Comparison of ENCODE assay signal across 9 cellular contexts in the genomic region with DNA sequence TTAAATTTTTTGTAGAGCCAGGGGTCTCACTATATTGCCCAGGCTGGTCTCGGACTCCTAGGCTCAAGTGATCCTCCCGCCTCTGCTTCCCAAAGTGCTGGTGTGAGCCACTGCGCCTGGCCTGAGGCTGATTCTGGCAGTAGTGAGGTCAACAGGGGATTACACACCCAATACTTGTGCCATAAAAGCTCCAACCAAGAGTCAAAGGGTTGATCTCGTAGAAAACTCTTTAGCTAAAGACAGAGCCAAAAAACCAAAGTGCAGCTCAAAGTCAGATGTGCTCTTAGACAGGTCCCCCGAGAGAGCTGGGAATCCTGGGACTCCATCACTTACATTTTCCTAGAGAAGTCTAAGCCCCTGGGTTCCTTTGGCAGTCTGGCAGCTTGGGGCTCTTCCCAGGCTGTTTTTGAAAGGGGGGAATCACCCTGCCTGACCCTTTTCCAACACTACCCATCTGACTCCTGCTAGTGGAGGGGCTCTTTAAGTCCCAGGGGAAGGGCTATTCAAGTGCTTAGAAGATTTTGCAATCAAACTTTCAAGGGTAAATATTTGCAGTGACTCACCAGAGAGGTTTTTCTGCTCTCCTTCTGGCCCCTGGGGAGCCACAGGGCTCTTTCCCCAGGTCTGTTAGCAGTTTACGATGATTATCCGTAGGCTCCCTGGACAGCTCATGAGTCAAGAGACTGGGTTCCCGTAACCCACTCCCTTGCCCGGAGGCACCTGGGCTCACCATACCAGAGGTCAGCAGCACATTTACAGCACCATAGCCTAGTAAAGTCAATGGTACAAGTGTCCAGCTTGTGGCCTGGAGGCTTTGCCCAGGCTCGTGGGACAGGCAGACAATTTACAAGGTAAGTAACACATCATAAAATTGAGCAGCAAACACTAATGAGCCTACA.
DNase-seq lines count a peak whose midpoint lies in the region; ATAC-seq and TF ChIP-seq lines count a peak whose summit lies in the region.
"Had no signal": no experiment of that assay in that cellular context is flagged by ENCODE, and none has a peak within 500 bp of the region (broad histone marks: within the 10 kb centered on the region; RNA-seq: fewer than 3 reads in every experiment).

No MANE protein-coding gene starts in this region.

- no peak for TF ChIP-seq CTCF in type B pancreatic cell (conservative IDR thresholded peaks at IDR 0.05)

- H3K27ac Mint-ChIP-seq in type B pancreatic cell, result peak overlapping the region; percentile 83
- H3K27ac Mint-ChIP-seq: natural killer cell had no signal

- ATAC-seq in GM21825 (IDR thresholded peaks at IDR 0.05; ENCODE audit: unreplicated experiment) (no peak), GM21529 (IDR thresholded peaks at IDR 0.05; ENCODE audit: unreplicated experiment) (no peak)
- ATAC-seq: natural killer cell had no signal

- peak overlapping the region; percentile 63 for H3K4me3 Mint-ChIP-seq in type B pancreatic cell
- H3K4me3 Mint-ChIP-seq: natural killer cell had no signal

- H3K9me3 Mint-ChIP-seq in type B pancreatic cell, result peaks cover 18% of the 10 kb centered on the region
- H3K9me3 Mint-ChIP-seq: natural killer cell had no signal

- H3K27me3 Mint-ChIP-seq in type B pancreatic cell, result no peaks in the 10 kb centered on the region

- DNase-seq in NCI-H748 (lab: John Stamatoyannopoulos, UW; ENCODE audit: unreplicated experiment), result peak; percentile 11
- DNase-seq in NCI-H748 treated with DMSO at 0.1 percent for 48 hours (lab: John Stamatoyannopoulos, UW), result no peak
- DNase-seq in NOMO-1 treated with dmso at 0.1 percent for 144 hours (lab: John Stamatoyannopoulos, UW; ENCODE audit: unreplicated experiment), result peak; percentile 35
- DNase-seq in fibroblast of the conjunctiva (ENCODE audit: low read depth), result peak; percentile 86
- DNase-seq in type B pancreatic cell (ENCODE audit: extremely low spot score, unreplicated experiment), result no peak
- DNase-seq in DMS114 treated with DMSO at 0.1 percent for 48 hours (lab: John Stamatoyannopoulos, UW; ENCODE audit: unreplicated experiment), result no peak
- DNase-seq: natural killer cell had no signal

- peaks cover 33% of the 10 kb centered on the region for H3K4me1 Mint-ChIP-seq in type B pancreatic cell (ENCODE audit: unreplicated experiment)
- H3K4me1 Mint-ChIP-seq: natural killer cell had no signal

- peaks cover 5% of the 10 kb centered on the region for H3K36me3 Mint-ChIP-seq in type B pancreatic cell
- H3K36me3 Mint-ChIP-seq: natural killer cell had no signal

Comparison
In these comparisons a context has a peak if more than half of its experiments do, and no peak if none do; other contexts are left out.
1. DNase-seq: peak in NCI-H748 (single experiment), NOMO-1 treated with dmso at 0.1 percent for 144 hours (single experiment) and fibroblast of the conjunctiva (single experiment); none in NCI-H748 treated with DMSO at 0.1 percent for 48 hours (single experiment), type B pancreatic cell (single experiment) and DMS114 treated with DMSO at 0.1 percent for 48 hours (single experiment).